ENCODE assay signal across 9 cellular contexts in the genomic region with DNA sequence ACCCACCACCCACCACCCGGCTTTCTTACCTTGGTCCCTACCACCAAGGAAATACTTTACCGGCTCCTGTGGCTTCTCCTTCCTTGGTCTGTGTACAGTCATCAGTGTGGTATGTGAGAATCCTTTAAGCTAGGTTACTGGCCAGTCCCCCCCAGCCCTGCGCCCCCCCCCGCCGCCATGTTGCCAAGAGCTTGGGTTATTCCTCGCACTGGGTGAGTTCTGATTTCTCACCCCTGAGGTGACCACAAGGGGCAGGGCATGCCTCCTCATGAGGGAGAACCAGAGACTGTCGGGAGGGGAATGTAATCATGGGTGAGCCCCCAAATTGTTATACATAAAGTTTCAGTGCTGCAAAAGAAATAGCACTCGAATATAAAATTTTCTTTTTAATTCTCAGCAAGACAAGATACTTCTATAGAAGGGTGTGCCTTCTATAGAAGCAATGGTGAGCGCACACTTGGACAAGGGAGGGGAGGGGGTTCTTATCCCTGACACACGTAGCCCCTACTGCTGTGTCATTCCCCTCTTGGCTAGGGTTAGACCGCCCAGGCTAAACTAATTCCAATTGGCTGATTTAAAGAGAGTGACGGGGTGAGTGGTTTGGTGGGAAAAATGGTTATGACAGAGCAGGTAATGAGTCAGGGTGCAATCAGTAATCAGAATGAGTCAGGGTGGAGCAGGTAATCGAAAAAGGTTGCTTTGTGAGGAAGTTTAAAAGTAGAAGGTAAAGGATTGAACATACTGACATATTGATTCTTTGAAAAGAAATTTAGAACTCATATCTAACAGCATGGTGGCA.
A peak's percentile ranks its signal among the peaks of the same experiment; 100 is the strongest.
DNase-seq lines count a peak whose midpoint lies in the region; ATAC-seq and TF ChIP-seq lines count a peak whose summit lies in the region.
"Had no signal": no experiment of that assay in that cellular context is flagged by ENCODE, and none has a peak within 500 bp of the region (broad histone marks: within the 10 kb centered on the region; RNA-seq: fewer than 3 reads in every experiment).

No MANE protein-coding gene starts in this region.

- H3K36me3 Mint-ChIP-seq in CD4-positive, CD25-positive, alpha-beta regulatory T cell, result peaks cover 18% of the 10 kb centered on the region
- peaks cover 19% of the 10 kb centered on the region for H3K36me3 Mint-ChIP-seq in activated CD4-positive, alpha-beta memory T cell treated with anti-CD3 and anti-CD28 coated beads, Interleukin-2, amount 10 ng/mL, durations not matched to agents 7 days and 5 days (ENCODE audit: low read depth)
- H3K36me3 Mint-ChIP-seq in immature natural killer cell, result peaks cover 0 to 5% (median 4%) of the 10 kb centered on the region in 3 donors
- H3K36me3 Mint-ChIP-seq in neural progenitor cell, result peaks cover 12% of the 10 kb centered on the region

- no peak overlapping the region for H3K4me3 ChIP-seq in CD4-positive, CD25-positive, alpha-beta regulatory T cell (ENCODE audit: low read depth, low read length)
- no peak overlapping the region for H3K4me3 ChIP-seq in GM23248
- no peak overlapping the region for H3K4me3 ChIP-seq in neural progenitor cell

- CTCF ChIA-PET in activated CD4-positive, alpha-beta memory T cell treated with anti-CD3 and anti-CD28 coated beads, Interleukin-2, amount 10 ng/mL, durations not matched to agents 7 days and 5 days (lab: Charles Lee), result no interaction called here

- no peak for ATAC-seq in CD4-positive, CD25-positive, alpha-beta regulatory T cell (ENCODE audit: low read depth in 2 of 2)

- H3K9ac ChIP-seq in GM23248, result no peak overlapping the region
- no peak overlapping the region for H3K9ac ChIP-seq in neural progenitor cell

- H3K9me3 ChIP-seq in CD4-positive, CD25-positive, alpha-beta regulatory T cell (ENCODE audit: control insufficient read depth in 2 of 2, low read length in 2 of 2), result peaks cover 0 to 3% of the 10 kb centered on the region in 2 experiments
- H3K9me3 ChIP-seq in GM23248 (ENCODE audit: low read depth), result no peaks in the 10 kb centered on the region
- peaks cover 4% of the 10 kb centered on the region for H3K9me3 ChIP-seq in neural progenitor cell (ENCODE audit: low read depth)

- DNase-seq in CD4-positive, CD25-positive, alpha-beta regulatory T cell, result no peak
- DNase-seq in GM23248, result peak; percentile 11
- no peak for DNase-seq in activated CD4-positive, alpha-beta memory T cell treated with anti-CD3 and anti-CD28 coated beads, Interleukin-2, amount 10 ng/mL, durations not matched to agents 7 days and 5 days
- DNase-seq in immature natural killer cell, result no peak
- no peak for DNase-seq in cerebellar nuclear complex (lab: John Stamatoyannopoulos, UW)
- no peak for DNase-seq in KG1 (lab: John Stamatoyannopoulos, UW)
- DNase-seq in midbrain (lab: John Stamatoyannopoulos, UW), result no peak
- DNase-seq in neural progenitor cell (ENCODE audit: low spot score), result no peak
- DNase-seq: activated effector memory CD4-positive, alpha-beta T cell treated with Interleukin-2 at 50 U/mL for 16 hours had no signal

- no peak for TF ChIP-seq CTCF in neural progenitor cell (IDR thresholded peaks at IDR 0.05)

- H3K4me1 Mint-ChIP-seq in CD4-positive, CD25-positive, alpha-beta regulatory T cell, result peaks cover 19 to 77% (median 32%) of the 10 kb centered on the region in 4 donors
- peaks cover 30% of the 10 kb centered on the region for H3K4me1 Mint-ChIP-seq in activated CD4-positive, alpha-beta memory T cell treated with anti-CD3 and anti-CD28 coated beads, Interleukin-2, amount 10 ng/mL, durations not matched to agents 7 days and 5 days
- H3K4me1 Mint-ChIP-seq in immature natural killer cell (peaks cover 61 to 94% of the 10 kb centered on the region in 2 donors), neural progenitor cell (no peaks in the 10 kb centered on the region)

- H3F3A ChIP-seq in GM23248 (ENCODE audit: insufficient read depth) (peaks cover 15% of the 10 kb centered on the region; the same call in 1 of the 2 replicates), neural progenitor cell (ENCODE audit: low read depth) (no peaks in the 10 kb centered on the region)

- no peaks in the 10 kb centered on the region for H3K27me3 ChIP-seq in CD4-positive, CD25-positive, alpha-beta regulatory T cell (ENCODE audit: control insufficient read depth, insufficient read depth, low read length)
- no peaks in the 10 kb centered on the region for H3K27me3 ChIP-seq in GM23248 (replicated peaks; ENCODE audit: insufficient read depth)
- no peaks in the 10 kb centered on the region for H3K27me3 ChIP-seq in neural progenitor cell

- POLR2A ChIA-PET in activated CD4-positive, alpha-beta memory T cell treated with anti-CD3 and anti-CD28 coated beads, Interleukin-2, amount 10 ng/mL, durations not matched to agents 7 days and 5 days (lab: Charles Lee), result interaction anchor here (1.8 kb wide), 1 partner anchor 9 kb away, joined by 5 read pairs; no protein-coding TSS in a partner anchor

- WGBS in GM23248 (ENCODE audit: low coverage in 1 of 2, low lambda C conversion rate in 2 of 2, missing lambda C conversion rate in 2 of 2), 2 experiments, result 96% methylated on average over 7 to 13 of the region's 13 CpGs

- H4K20me1 ChIP-seq in GM23248 (ENCODE audit: insufficient read depth) (no peaks in the 10 kb centered on the region), neural progenitor cell (ENCODE audit: low read depth) (peaks cover 8% of the 10 kb centered on the region)

- H3K4me1 ChIP-seq in CD4-positive, CD25-positive, alpha-beta regulatory T cell (ENCODE audit: control insufficient read depth, insufficient read depth, low read length, poor library complexity, severe bottlenecking), result peaks cover 8% of the 10 kb centered on the region
- H3K4me1 ChIP-seq in GM23248 (ENCODE audit: insufficient read depth), result peaks cover 25% of the 10 kb centered on the region
- H3K4me1 ChIP-seq in neural progenitor cell, result peaks cover 9% of the 10 kb centered on the region

- H3K4me3 Mint-ChIP-seq in CD4-positive, CD25-positive, alpha-beta regulatory T cell, result peak overlapping the region in 2 of 4 donors; percentile 1 to 18
- no peak overlapping the region for H3K4me3 Mint-ChIP-seq in activated CD4-positive, alpha-beta memory T cell treated with anti-CD3 and anti-CD28 coated beads, Interleukin-2, amount 10 ng/mL, durations not matched to agents 7 days and 5 days
- H3K4me3 Mint-ChIP-seq in immature natural killer cell (peak overlapping the region in 3 of 5 donors; percentile 1 to 29 (median 15)), neural progenitor cell (no peak overlapping the region)

- no peaks in the 10 kb centered on the region for H3K9me2 ChIP-seq in GM23248 (ENCODE audit: insufficient read depth)

- no peaks in the 10 kb centered on the region for H3K36me3 ChIP-seq in CD4-positive, CD25-positive, alpha-beta regulatory T cell (ENCODE audit: control insufficient read depth, insufficient read depth, low read length)
- H3K36me3 ChIP-seq in GM23248 (ENCODE audit: low read depth) (no peaks in the 10 kb centered on the region), neural progenitor cell (no peaks in the 10 kb centered on the region)

- H2AFZ ChIP-seq in GM23248, result no peak overlapping the region
- no peak overlapping the region for H2AFZ ChIP-seq in neural progenitor cell (replicated peaks)

- no peaks in the 10 kb centered on the region for H3K27me3 Mint-ChIP-seq in CD4-positive, CD25-positive, alpha-beta regulatory T cell
- H3K27me3 Mint-ChIP-seq in activated CD4-positive, alpha-beta memory T cell treated with anti-CD3 and anti-CD28 coated beads, Interleukin-2, amount 10 ng/mL, durations not matched to agents 7 days and 5 days, result no peaks in the 10 kb centered on the region
- peaks cover 0 to 6% (median 4%) of the 10 kb centered on the region in 3 donors for H3K27me3 Mint-ChIP-seq in immature natural killer cell (ENCODE audit: low read depth in 3 of 3)
- no peaks in the 10 kb centered on the region for H3K27me3 Mint-ChIP-seq in neural progenitor cell (ENCODE audit: insufficient read depth, low read depth)

- H3K27ac ChIP-seq in CD4-positive, CD25-positive, alpha-beta regulatory T cell (ENCODE audit: insufficient read depth, low read length, poor library complexity, severe bottlenecking), result no peak overlapping the region
- no peak overlapping the region for H3K27ac ChIP-seq in GM23248
- no peak overlapping the region for H3K27ac ChIP-seq in neural progenitor cell

- peaks cover 0 to 11% (median 0%) of the 10 kb centered on the region in 7 donors for H3K9me3 Mint-ChIP-seq in CD4-positive, CD25-positive, alpha-beta regulatory T cell
- H3K9me3 Mint-ChIP-seq in activated CD4-positive, alpha-beta memory T cell treated with anti-CD3 and anti-CD28 coated beads, Interleukin-2, amount 10 ng/mL, durations not matched to agents 7 days and 5 days, result peaks cover 5% of the 10 kb centered on the region
- H3K9me3 Mint-ChIP-seq in immature natural killer cell (no peaks in the 10 kb centered on the region), neural progenitor cell (peaks cover 23% of the 10 kb centered on the region)

- in situ Hi-C loops in GM23248 (cut with MboI), result no loop called here

- peaks cover 79% of the 10 kb centered on the region for H3K79me2 ChIP-seq in GM23248 (ENCODE audit: insufficient read depth)
- peaks cover 83% of the 10 kb centered on the region for H3K79me2 ChIP-seq in neural progenitor cell (ENCODE audit: low read depth)

- peak overlapping the region; percentile 4 to 84 (median 59) for H3K27ac Mint-ChIP-seq in CD4-positive, CD25-positive, alpha-beta regulatory T cell
- peak overlapping the region; percentile 47 for H3K27ac Mint-ChIP-seq in activated CD4-positive, alpha-beta memory T cell treated with anti-CD3 and anti-CD28 coated beads, Interleukin-2, amount 10 ng/mL, durations not matched to agents 7 days and 5 days
- peak overlapping the region in 1 of 6 donors; percentile 6 for H3K27ac Mint-ChIP-seq in immature natural killer cell
- no peak overlapping the region for H3K27ac Mint-ChIP-seq in neural progenitor cell

- H3K4me2 ChIP-seq in GM23248 (ENCODE audit: unreplicated experiment) (no peak overlapping the region), neural progenitor cell (no peak overlapping the region)

Comparison
In these comparisons a context has a peak if more than half of its experiments do, and no peak if none do; other contexts are left out.
1. H3K4me3 Mint-ChIP-seq: peak in immature natural killer cell (3 of 5); none in activated CD4-positive, alpha-beta memory T cell treated with anti-CD3 and anti-CD28 coated beads, Interleukin-2, amount 10 ng/mL, durations not matched to agents 7 days and 5 days (single experiment) and neural progenitor cell (single experiment).